In genomic region chr9:130468566-130468965, GRCh38 we compare ENCODE assay signal across 20 cellular contexts. TPM values are rescaled to one million over a fixed set of nuclear protein-coding genes. Genes with fewer than 3 reads are reported as not detected.
DNase-seq lines count a peak whose midpoint lies in the region; ATAC-seq, FAIRE-seq and TF ChIP-seq lines count a peak whose summit lies in the region.
"Had no signal": no experiment of that assay in that cellular context is flagged by ENCODE, and none has a peak within 500 bp of the region (broad histone marks: within the 10 kb centered on the region; RNA-seq: fewer than 3 reads in every experiment).

No MANE protein-coding gene starts in this region.

- ATAC-seq in K562 (no peak), HG03520 (IDR thresholded peaks at IDR 0.05; ENCODE audit: unreplicated experiment) (no peak)
- ATAC-seq: CD8-positive, alpha-beta T cell had no signal

- no peak overlapping the region for H2BK5ac ChIP-seq in neuronal stem cell (ENCODE audit: low read length)

- no peak for TF ChIP-seq POLR2A in K562 (conservative IDR thresholded peaks at IDR 0.05)

- TF ChIP-seq CTCF in K562 (IDR thresholded peaks at IDR 0.05 in 2 of 3, conservative IDR thresholded peaks at IDR 0.05 in 1 of 3; ENCODE audit: insufficient read depth in 2 of 3, low read depth in 1 of 3, low read length in 3 of 3), result no peak

- H3K79me1 ChIP-seq in neuronal stem cell (ENCODE audit: low read depth, low read length), result no peaks in the 10 kb centered on the region

- H3K4me1 ChIP-seq in SJCRH30 (peaks cover 78% of the 10 kb centered on the region), K562 (replicated peaks in 1 of 2; ENCODE audit: control insufficient read depth in 2 of 2, insufficient read depth in 2 of 2, low read length in 2 of 2) (peaks cover 0 to 54% of the 10 kb centered on the region in 2 experiments; a peak in 2 of 5 replicates), neuronal stem cell (ENCODE audit: control insufficient read depth in 2 of 2, insufficient read depth in 1 of 2, low read depth in 1 of 2, low read length in 2 of 2) (peaks cover 16 to 48% of the 10 kb centered on the region in 2 donors)
- H3K4me1 ChIP-seq: BE2C, Caco-2 had no signal

- H3K27me3 ChIP-seq in SJCRH30 (no peaks in the 10 kb centered on the region), K562 (ENCODE audit: control insufficient read depth in 2 of 2, insufficient read depth in 2 of 2, low read length in 2 of 2) (peaks cover 3 to 50% of the 10 kb centered on the region in 2 experiments; a peak in 4 of 5 replicates), neuronal stem cell (ENCODE audit: control insufficient read depth in 3 of 3, insufficient read depth in 3 of 3, low read depth in 1 of 3, low read length in 3 of 3) (peaks cover 0 to 77% (median 0%) of the 10 kb centered on the region in 3 experiments)
- H3K27me3 ChIP-seq: BE2C, BLaER1 had no signal

- H3K18ac ChIP-seq in neuronal stem cell (ENCODE audit: low read length), result no peak overlapping the region

- WGBS in K562 (ENCODE audit: insufficient coverage, low coverage, missing lambda C conversion rate), result 4% methylated on average over 4 of the region's 4 CpGs
- WGBS in neuronal stem cell (ENCODE audit: extremely low coverage in 2 of 2, insufficient read length in 2 of 2, insufficient replicate concordance in 1 of 2), 2 donors, result no CpG with 5 or more reads among the region's 4 CpGs

- no peak overlapping the region for H4K8ac ChIP-seq in neuronal stem cell (ENCODE audit: low read depth, low read length)

- H3K4me3 ChIP-seq in SJCRH30 (no peak overlapping the region), K562 (no peak overlapping the region), neuronal stem cell (ENCODE audit: low read length in 2 of 2) (no peak overlapping the region)
- H3K4me3 ChIP-seq: BLaER1 had no signal

- intact Hi-C loops in K562 (cut with micrococcal nuclease), result no loop called here

- H4K91ac ChIP-seq in neuronal stem cell (ENCODE audit: low read depth, low read length, poor library complexity), result no peak overlapping the region

- no peak overlapping the region for H3K4ac ChIP-seq in neuronal stem cell (ENCODE audit: low read length)

- POLR2A ChIA-PET in K562 (lab: Yijun Ruan, JAX), result interaction anchor here (0.6 to 0.7 kb wide), 2 partner anchors 9 to 227 kb away, joined by 3 read pairs; no protein-coding TSS in a partner anchor

- peak overlapping the region; percentile 13 for H2BK15ac ChIP-seq in neuronal stem cell (ENCODE audit: low read length)

- H2AK5ac ChIP-seq in neuronal stem cell (ENCODE audit: low read depth, low read length), result peak overlapping the region; percentile 24

- no peak overlapping the region for H3K23ac ChIP-seq in neuronal stem cell (ENCODE audit: low read depth, low read length, poor library complexity)

- no peak for TF ChIP-seq EP300 in K562 (IDR thresholded peaks at IDR 0.05; ENCODE audit: low read length)

- H3K9me1 ChIP-seq in K562 (ENCODE audit: control insufficient read depth, insufficient read depth, low read length), result no peaks in the 10 kb centered on the region

- no peak overlapping the region for H3K14ac ChIP-seq in neuronal stem cell (ENCODE audit: low read length)

- H3K9me3 ChIP-seq in SJCRH30 (replicated peaks) (no peaks in the 10 kb centered on the region), K562 (replicated peaks; ENCODE audit: control insufficient read depth, insufficient read depth, low read depth, low read length) (no peaks in the 10 kb centered on the region), neuronal stem cell (replicated peaks in 1 of 2; ENCODE audit: control insufficient read depth in 2 of 2, insufficient read depth in 1 of 2, low read depth in 1 of 2, low read length in 2 of 2) (no peaks in the 10 kb centered on the region)
- H3K9me3 ChIP-seq: BE2C, BLaER1, Caco-2 had no signal

- no peak overlapping the region for H2BK120ac ChIP-seq in neuronal stem cell (ENCODE audit: low read depth, low read length)

- H3K9ac ChIP-seq in K562 (ENCODE audit: insufficient read depth in 1 of 2, low read depth in 2 of 2, low read length in 2 of 2), result no peak overlapping the region
- no peak overlapping the region for H3K9ac ChIP-seq in neuronal stem cell (ENCODE audit: low read depth, low read length, poor library complexity)
- H3K9ac ChIP-seq: BLaER1 had no signal

- H2AFZ ChIP-seq in K562 (ENCODE audit: low read depth, low read length), result no peak overlapping the region
- H2AFZ ChIP-seq in neuronal stem cell (ENCODE audit: low read length), result no peak overlapping the region

- H3K27ac ChIP-seq in SJCRH30 (peak overlapping the region; percentile 100), K562 (ENCODE audit: extremely low read depth, low read depth, low read length) (no peak overlapping the region), neuronal stem cell (replicated peaks; ENCODE audit: low read length) (no peak overlapping the region)
- H3K27ac ChIP-seq: BLaER1, C4-2B had no signal

- H3K36me3 ChIP-seq in SJCRH30, result no peaks in the 10 kb centered on the region
- no peaks in the 10 kb centered on the region for H3K36me3 ChIP-seq in K562 (ENCODE audit: control insufficient read depth, insufficient read depth, low read length)
- H3K36me3 ChIP-seq in neuronal stem cell (replicated peaks in 1 of 2; ENCODE audit: control insufficient read depth in 2 of 2, insufficient read depth in 2 of 2, low read length in 2 of 2), result no peaks in the 10 kb centered on the region

- no peak for TF ChIP-seq RAD21 in K562 (CRISPR knock-in tag; conservative IDR thresholded peaks at IDR 0.05 in 1 of 2, IDR thresholded peaks at IDR 0.05 in 1 of 2)

- no peak overlapping the region for H3K4me2 ChIP-seq in K562 (ENCODE audit: insufficient read depth, low read length)
- H3K4me2 ChIP-seq in neuronal stem cell (ENCODE audit: insufficient read depth, low read length, poor library complexity, severe bottlenecking), result no peak overlapping the region
- H3K4me2 ChIP-seq: BLaER1 had no signal

- BruUV-seq in K562 (replicated peaks; lab: Mats Ljungman, UMichigan), result no TSS peak

- no peaks in the 10 kb centered on the region for H3K79me2 ChIP-seq in K562 (ENCODE audit: control insufficient read depth, insufficient read depth, low read length)

- H4K20me1 ChIP-seq in K562 (replicated peaks; ENCODE audit: control insufficient read depth, insufficient read depth, low read length), result peaks cover 4% of the 10 kb centered on the region; the same call in 1 of the 2 replicates

- H2BK12ac ChIP-seq in neuronal stem cell (ENCODE audit: low read length), result peak overlapping the region; percentile 47

- in situ Hi-C loops in K562 (cut with MboI), result no loop called here

- DNase-seq in SJCRH30 (no peak), K562 (ENCODE audit: extremely low read depth in 1 of 4, low spot score in 3 of 4) (no peak), neuronal stem cell (ENCODE audit: low spot score) (no peak), H4 (ENCODE audit: low spot score) (no peak), C1 segment of cervical spinal cord (lab: John Stamatoyannopoulos, UW) (no peak)
- DNase-seq: 8988T; ACHN; BE2C; Caco-2; Calu3; CD4-positive, alpha-beta T cell; CD8-positive, alpha-beta T cell; GF-D8 had no signal

- no peak for FAIRE-seq in K562 (lab: Jason Lieb, UNC)
- FAIRE-seq: A204.1, G401.6, GM12891, GM19239 had no signal

- CTCF ChIA-PET in K562 (lab: Yijun Ruan, JAX; ENCODE audit: low intra/inter-chr PET ratio), result no interaction called here

TF ChIP-seq in K562, 482 proteins besides CTCF, POLR2A, EP300 and RAD21:
- TF ChIP-seq MCM5 (IDR thresholded peaks at IDR 0.05; ENCODE audit: low read depth), result no peak
- no peak for TF ChIP-seq CBX1 (IDR thresholded peaks at IDR 0.05; ENCODE audit: low read depth)
- TF ChIP-seq WHSC1 (IDR thresholded peaks at IDR 0.05; ENCODE audit: low read length), result no peak
- TF ChIP-seq, protein P1, sequence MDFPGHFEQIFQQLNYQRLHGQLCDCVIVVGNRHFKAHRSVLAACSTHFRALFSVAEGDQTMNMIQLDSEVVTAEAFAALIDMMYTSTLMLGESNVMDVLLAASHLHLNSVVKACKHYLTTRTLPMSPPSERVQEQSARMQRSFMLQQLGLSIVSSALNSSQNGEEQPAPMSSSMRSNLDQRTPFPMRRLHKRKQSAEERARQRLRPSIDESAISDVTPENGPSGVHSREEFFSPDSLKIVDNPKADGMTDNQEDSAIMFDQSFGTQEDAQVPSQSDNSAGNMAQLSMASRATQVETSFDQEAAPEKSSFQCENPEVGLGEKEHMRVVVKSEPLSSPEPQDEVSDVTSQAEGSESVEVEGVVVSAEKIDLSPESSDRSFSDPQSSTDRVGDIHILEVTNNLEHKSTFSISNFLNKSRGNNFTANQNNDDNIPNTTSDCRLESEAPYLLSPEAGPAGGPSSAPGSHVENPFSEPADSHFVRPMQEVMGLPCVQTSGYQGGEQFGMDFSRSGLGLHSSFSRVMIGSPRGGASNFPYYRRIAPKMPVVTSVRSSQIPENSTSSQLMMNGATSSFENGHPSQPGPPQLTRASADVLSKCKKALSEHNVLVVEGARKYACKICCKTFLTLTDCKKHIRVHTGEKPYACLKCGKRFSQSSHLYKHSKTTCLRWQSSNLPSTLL (IDR thresholded peaks at IDR 0.05), result no peak
- peak; percentile 41 for TF ChIP-seq ZNF121 (CRISPR knock-in tag; conservative IDR thresholded peaks at IDR 0.05)
- TF ChIP-seq SMC3 (conservative IDR thresholded peaks at IDR 0.05; ENCODE audit: insufficient read depth, low read depth, low read length), result no peak

RNA-seq across cellular contexts. Expression of gene ASS1, which starts 23.8 kb away (rescaled TPM):
- 1,949 and 1,974 TPM in 2 replicates for total RNA-seq in SJCRH30 (2014; rRNA removed; shearing (Covaris generic))
- 1.7 and 3.4 TPM in 2 replicates for total RNA-seq in K562 (2011; cell fraction: chromatin; rRNA removed; ENCODE audit: low replicate concordance)
- 2.6 and 4.0 TPM in 2 replicates for total RNA-seq in K562 (2011; cell fraction: nucleolus; rRNA removed)
- total RNA-seq in K562 (2011; cell fraction: nucleoplasm; rRNA removed), result 1.6 and 2.4 TPM in 2 replicates
- total RNA-seq in K562 (2014; rRNA removed), result 4.6 and 4.8 TPM in 2 replicates
- 2.2 and 4.2 TPM in 2 replicates for total RNA-seq in K562 (2014; rRNA removed; fragmentation: Illumina TruSeq; extraction: Trizol)
- total RNA-seq in K562 (2015; rRNA removed; fragmentation: Illumina TruSeq; extraction: Trizol), result 1.5 and 1.7 TPM in 2 replicates
- 3.7 TPM in 2 replicates for total RNA-seq in K562 (2021)
- polyA plus RNA-seq in K562 (2011; rRNA removed), result 2.9 and 4.7 TPM in 2 replicates
- polyA plus RNA-seq in K562 (2011; cell fraction: cytosol; rRNA removed), result 3.0 and 5.3 TPM in 2 replicates
- 1.8 and 3.1 TPM in 2 replicates for polyA plus RNA-seq in K562 (2011; cell fraction: nucleus; rRNA removed)
- 2.6 and 82.8 TPM in 2 replicates for polyA plus RNA-seq in K562 (2012)
- polyA plus RNA-seq in K562 (2014; fragmentation: Illumina TruSeq; extraction: Trizol), result 5.7 and 5.9 TPM in 2 replicates
- 1 to 10 TPM; 1.7 to 3.6 TPM for polyA plus RNA-seq in K562 (2014; fragmentation: Nextera tagmentation; extraction: Ambion mirVana)
- polyA plus RNA-seq in K562 (2014; rRNA removed), result 3.8 and 6.5 TPM in 2 replicates
- 1.8 and 4.5 TPM in 2 replicates for polyA minus RNA-seq in K562 (2011; rRNA and poly(A)+ RNA removed)
- polyA minus RNA-seq in K562 (2011; cell fraction: cytosol; rRNA and poly(A)+ RNA removed), result 13.4 and 14.5 TPM in 2 replicates
- 2.6 and 3.0 TPM in 2 replicates for polyA minus RNA-seq in K562 (2011; cell fraction: nucleus; rRNA and poly(A)+ RNA removed)
- 19.7 TPM for polyA plus RNA-seq in neuronal stem cell (2013, experiment 1 of 2)
- polyA plus RNA-seq in neuronal stem cell (2013, experiment 2 of 2), result 19.8 TPM
- 55.2 and 63.6 TPM in 2 replicates for total RNA-seq in H4 (2014; rRNA removed; shearing (Covaris generic))
- total RNA-seq: CD4-positive, alpha-beta T cell; CD8-positive, alpha-beta T cell had no signal

Comparison
In these comparisons a context has a peak if more than half of its experiments do, and no peak if none do; other contexts are left out.
1. RNA of gene ASS1, which starts 23.8 kb away (total RNA-seq): 1,949 to 1,974 TPM in SJCRH30; 55.2 to 63.6 TPM in H4 and 1.5 to 4.8 TPM in K562; every median in the first group is over 10 times any median in the second.